Comparison of ENCODE assay signal across 8 cellular contexts in genomic region chrX:155216940-155217450, GRCh38. TPM values are rescaled to one million over a fixed set of nuclear protein-coding genes. Genes with fewer than 3 reads are reported as not detected.
DNase-seq lines count a peak whose midpoint lies in the region; ATAC-seq lines count a peak whose summit lies in the region.

No MANE protein-coding gene starts in this region.

- H3K4me1 ChIP-seq in muscle layer of duodenum (ENCODE audit: control insufficient read depth in 1 of 2, insufficient read depth in 2 of 2, low read length in 2 of 2) = peaks cover 9 to 14% of the 10 kb centered on the region in 2 donors

- no peak for DNase-seq in activated CD8-positive, alpha-beta memory T cell treated with anti-CD3 and anti-CD28 coated beads, Interleukin-2, amount 10 ng/mL, durations not matched to agents 7 days and 5 days
- DNase-seq in activated CD8-positive, alpha-beta memory T cell treated with anti-CD3 and anti-CD28 coated beads, Interleukin-2, amount 50 U/mL, for 48 hours = no peak
- DNase-seq in NCI-H526 treated with DMSO at 0.1 percent for 48 hours (lab: John Stamatoyannopoulos, UW) = peak; percentile 76
- peak; percentile 2 for DNase-seq in cerebellum (ENCODE audit: low spot score)
- DNase-seq in HuH-7.5 (ENCODE audit: low spot score) = no peak
- DNase-seq in NCI-H2029 (lab: John Stamatoyannopoulos, UW) = no peak

- CTCF ChIA-PET in activated CD8-positive, alpha-beta memory T cell treated with anti-CD3 and anti-CD28 coated beads, Interleukin-2, amount 10 ng/mL, durations not matched to agents 7 days and 5 days (lab: Charles Lee) = interaction anchor here (0.8 to 1.7 kb wide), 5 partner anchors 9 to 299 kb away, joined by 3 to 6 read pairs (median 3); no protein-coding TSS in a partner anchor

- no peaks in the 10 kb centered on the region for H3K27me3 ChIP-seq in muscle layer of duodenum (ENCODE audit: low read depth, low read length)

- ATAC-seq in activated CD8-positive, alpha-beta memory T cell treated with anti-CD3 and anti-CD28 coated beads, Interleukin-2, amount 10 ng/mL, durations not matched to agents 7 days and 5 days = no peak
- ATAC-seq in GM21737 (IDR thresholded peaks at IDR 0.05; ENCODE audit: unreplicated experiment) = no peak

- peaks cover 0 to 5% of the 10 kb centered on the region in 2 donors for H3K36me3 ChIP-seq in muscle layer of duodenum (ENCODE audit: control insufficient read depth in 1 of 2, insufficient read depth in 2 of 2, low read length in 2 of 2)

- H3K4me3 Mint-ChIP-seq in activated CD8-positive, alpha-beta memory T cell treated with anti-CD3 and anti-CD28 coated beads, Interleukin-2, amount 10 ng/mL, durations not matched to agents 7 days and 5 days = peak overlapping the region; percentile 94

- H3K36me3 Mint-ChIP-seq in activated CD8-positive, alpha-beta memory T cell treated with anti-CD3 and anti-CD28 coated beads, Interleukin-2, amount 10 ng/mL, durations not matched to agents 7 days and 5 days = peaks cover 11% of the 10 kb centered on the region

- H3K9me3 ChIP-seq in muscle layer of duodenum (ENCODE audit: control insufficient read depth in 1 of 2, low read length in 2 of 2) = no peaks in the 10 kb centered on the region

- peak overlapping the region; percentile 85 for H3K27ac Mint-ChIP-seq in activated CD8-positive, alpha-beta memory T cell treated with anti-CD3 and anti-CD28 coated beads, Interleukin-2, amount 10 ng/mL, durations not matched to agents 7 days and 5 days

- H3K9me3 Mint-ChIP-seq in activated CD8-positive, alpha-beta memory T cell treated with anti-CD3 and anti-CD28 coated beads, Interleukin-2, amount 10 ng/mL, durations not matched to agents 7 days and 5 days (ENCODE audit: low read depth) = no peaks in the 10 kb centered on the region

- H3K27ac ChIP-seq in muscle layer of duodenum (ENCODE audit: low read length) = peak overlapping the region; percentile 67

- H3K4me3 ChIP-seq in muscle layer of duodenum (ENCODE audit: low read depth in 1 of 2, low read length in 2 of 2) = peak overlapping the region; percentile 72 to 81

- H3K4me1 Mint-ChIP-seq in activated CD8-positive, alpha-beta memory T cell treated with anti-CD3 and anti-CD28 coated beads, Interleukin-2, amount 10 ng/mL, durations not matched to agents 7 days and 5 days = peaks cover 22% of the 10 kb centered on the region

- no peaks in the 10 kb centered on the region for H3K27me3 Mint-ChIP-seq in activated CD8-positive, alpha-beta memory T cell treated with anti-CD3 and anti-CD28 coated beads, Interleukin-2, amount 10 ng/mL, durations not matched to agents 7 days and 5 days

RNA-seq across cellular contexts. Expression of gene VBP1, which starts 0.7 kb away (rescaled TPM):
- total RNA-seq in activated CD8-positive, alpha-beta memory T cell treated with anti-CD3 and anti-CD28 coated beads, Interleukin-2, amount 10 ng/mL, durations not matched to agents 7 days and 5 days = 10 to 100 TPM; 54.1 to 68.9 TPM
- total RNA-seq in cerebellum = 76.6 TPM

RNA-seq across cellular contexts. Expression of gene RAB39B, which starts 47.3 kb away (rescaled TPM):
- 10 to 100 TPM in 1 of 2 experiments, 1 to 10 TPM in 1; 9.4 to 12.9 TPM for total RNA-seq in activated CD8-positive, alpha-beta memory T cell treated with anti-CD3 and anti-CD28 coated beads, Interleukin-2, amount 10 ng/mL, durations not matched to agents 7 days and 5 days
- 20.1 TPM for total RNA-seq in cerebellum

Comparison
In these comparisons a context has a peak if more than half of its experiments do, and no peak if none do; other contexts are left out.
1. DNase-seq: peak in NCI-H526 treated with DMSO at 0.1 percent for 48 hours (single experiment) and cerebellum (single experiment); none in activated CD8-positive, alpha-beta memory T cell treated with anti-CD3 and anti-CD28 coated beads, Interleukin-2, amount 10 ng/mL, durations not matched to agents 7 days and 5 days (single experiment), activated CD8-positive, alpha-beta memory T cell treated with anti-CD3 and anti-CD28 coated beads, Interleukin-2, amount 50 U/mL, for 48 hours (single experiment), HuH-7.5 (single experiment) and NCI-H2029 (single experiment).